8 cellular contexts compared by ENCODE assay signal in genomic region chr19:34926361-34926684, GRCh38. TPM values are rescaled to one million over a fixed set of nuclear protein-coding genes. Genes with fewer than 3 reads are reported as not detected.
A peak's percentile ranks its signal among the peaks of the same experiment; 100 is the strongest.
DNase-seq lines count a peak whose midpoint lies in the region; FAIRE-seq and TF ChIP-seq lines count a peak whose summit lies in the region.

No MANE protein-coding gene starts in this region.

- DNase-seq in NB4 (ENCODE audit: low read depth) (no peak), GM12891 (ENCODE audit: insufficient read length, low spot score) (no peak), HEK293T (ENCODE audit: extremely low spot score) (no peak), SHP77 (lab: John Stamatoyannopoulos, UW) (no peak), AML-193 (lab: John Stamatoyannopoulos, UW) (no peak)
- no peak for DNase-seq in effector memory CD4-positive, alpha-beta T cell

- POLR2A ChIA-PET in HEK293T (lab: Yijun Ruan, JAX), result interaction anchor here (0.8 to 1.5 kb wide), 6 partner anchors 10 to 193 kb away, joined by 3 to 6 read pairs (median 4); partner anchors contain the start of genes ZNF181 and ZNF792

- no peaks in the 10 kb centered on the region for H3K27me3 ChIP-seq in BLaER1 treated with 17β-estradiol and CSF1 and Interleukin-3, amounts not matched to agents 10 nM and 100 nM
- H3K27me3 ChIP-seq in effector memory CD4-positive, alpha-beta T cell (replicated peaks; ENCODE audit: control insufficient read depth, insufficient read depth, low read length, poor library complexity, severe bottlenecking), result no peaks in the 10 kb centered on the region
- no peaks in the 10 kb centered on the region for H3K27me3 ChIP-seq in neuron (ENCODE audit: insufficient read depth, low read length)

- H3K9me3 ChIP-seq in BLaER1 treated with 17β-estradiol and CSF1 and Interleukin-3, amounts not matched to agents 10 nM and 100 nM (replicated peaks in 1 of 11), result peaks cover 0 to 33% (median 15%) of the 10 kb centered on the region in 11 experiments; a peak in 18 of 22 replicates
- no peaks in the 10 kb centered on the region for H3K9me3 ChIP-seq in effector memory CD4-positive, alpha-beta T cell (ENCODE audit: control insufficient read depth, low read length)
- no peaks in the 10 kb centered on the region for H3K9me3 ChIP-seq in neuron (ENCODE audit: low read length)

- peak overlapping the region in 1 of 11 experiments; percentile 68; a peak in 2 of 22 replicates for H3K9ac ChIP-seq in BLaER1 treated with 17β-estradiol and CSF1 and Interleukin-3, amounts not matched to agents 10 nM and 100 nM

- H3K27ac ChIP-seq in BLaER1 treated with 17β-estradiol and CSF1 and Interleukin-3, amounts not matched to agents 10 nM and 100 nM, result no peak overlapping the region
- H3K27ac ChIP-seq in effector memory CD4-positive, alpha-beta T cell (ENCODE audit: insufficient read depth, low read length, poor library complexity, severe bottlenecking), result no peak overlapping the region

- TF ChIP-seq POLR2A in NB4 (IDR thresholded peaks at IDR 0.05; ENCODE audit: extremely low read depth, insufficient read length) (no peak), GM12891 (IDR thresholded peaks at IDR 0.05; ENCODE audit: low read depth, low read length) (no peak)

- H4K20me1 ChIP-seq in BLaER1 treated with 17β-estradiol and CSF1 and Interleukin-3, amounts not matched to agents 10 nM and 100 nM, result no peaks in the 10 kb centered on the region

- peak overlapping the region in 10 of 11 experiments; percentile 35 to 74 (median 64); a peak in 11 of 22 replicates for H3K4me2 ChIP-seq in BLaER1 treated with 17β-estradiol and CSF1 and Interleukin-3, amounts not matched to agents 10 nM and 100 nM

- CTCF ChIA-PET in HEK293T (lab: Yijun Ruan, JAX), result no interaction called here

- H3K4me1 ChIP-seq in BLaER1 treated with 17β-estradiol and CSF1 and Interleukin-3, amounts not matched to agents 10 nM and 100 nM, result peaks cover 0 to 7% (median 3%) of the 10 kb centered on the region in 10 experiments; a peak in 3 of 20 replicates
- no peaks in the 10 kb centered on the region for H3K4me1 ChIP-seq in effector memory CD4-positive, alpha-beta T cell (ENCODE audit: control insufficient read depth, insufficient read depth, low read length, poor library complexity, severe bottlenecking)
- H3K4me1 ChIP-seq in neuron (ENCODE audit: insufficient read depth, low read length), result peaks cover 8% of the 10 kb centered on the region

- peaks cover 0 to 7% (median 0%) of the 10 kb centered on the region in 11 experiments; a peak in 1 of 22 replicates for H3K36me3 ChIP-seq in BLaER1 treated with 17β-estradiol and CSF1 and Interleukin-3, amounts not matched to agents 10 nM and 100 nM
- peaks cover under 1% of the 10 kb centered on the region for H3K36me3 ChIP-seq in effector memory CD4-positive, alpha-beta T cell (ENCODE audit: control insufficient read depth, insufficient read depth, low read length)
- H3K36me3 ChIP-seq in neuron (ENCODE audit: insufficient read depth, low read length), result peaks cover 2% of the 10 kb centered on the region

- no peak for TF ChIP-seq CTCF in NB4 (IDR thresholded peaks at IDR 0.05; ENCODE audit: low read depth, low read length)

- peak overlapping the region in 6 of 10 experiments; percentile 57 to 70 (median 63); a peak in 8 of 20 replicates for H3K4me3 ChIP-seq in BLaER1 treated with 17β-estradiol and CSF1 and Interleukin-3, amounts not matched to agents 10 nM and 100 nM
- H3K4me3 ChIP-seq in NB4 (ENCODE audit: low read depth, low read length) (peak overlapping the region; percentile 11), neuron (ENCODE audit: low read length) (peak overlapping the region; percentile 71)
- H3K4me3 ChIP-seq in effector memory CD4-positive, alpha-beta T cell (ENCODE audit: insufficient read depth, low read depth, low read length, poor library complexity, severe bottlenecking), result peak overlapping the region; percentile 72

- no peak for FAIRE-seq in GM12891 (lab: Jason Lieb, UNC)

- H2AFZ ChIP-seq in neuron (ENCODE audit: low read depth, low read length), result peak overlapping the region; percentile 95

TF ChIP-seq in GM12891, 5 proteins besides CTCF, POLR2A, EP300 and RAD21:
- TF ChIP-seq TAF1 (IDR thresholded peaks at IDR 0.05; ENCODE audit: low read depth, low read length) (no peak), POLR2AphosphoS5 (IDR thresholded peaks at IDR 0.05; ENCODE audit: low read depth, low read length) (no peak), POU2F2 (IDR thresholded peaks at IDR 0.05; ENCODE audit: low read depth, low read length) (no peak), PAX5 (IDR thresholded peaks at IDR 0.05; ENCODE audit: insufficient read depth, low read length, severe bottlenecking) (no peak), SPI1 (IDR thresholded peaks at IDR 0.05; ENCODE audit: low read depth, low read length) (no peak)

TF ChIP-seq in HEK293T, 16 proteins besides CTCF, POLR2A, EP300 and RAD21:
- TF ChIP-seq HDGF (IDR thresholded peaks at IDR 0.05; ENCODE audit: borderline replicate concordance) (no peak), BHLHE40 (IDR thresholded peaks at IDR 0.05; ENCODE audit: borderline replicate concordance) (no peak), PKNOX1 (IDR thresholded peaks at IDR 0.05) (no peak), LEF1 (IDR thresholded peaks at IDR 0.05; ENCODE audit: borderline replicate concordance) (no peak), NFRKB (IDR thresholded peaks at IDR 0.05) (no peak), SP1 (IDR thresholded peaks at IDR 0.05) (no peak), FOXA1 (IDR thresholded peaks at IDR 0.05) (no peak), FOXK2 (IDR thresholded peaks at IDR 0.05) (no peak), SUZ12 (IDR thresholded peaks at IDR 0.05) (no peak)

RNA-seq across cellular contexts. Expression of gene ZNF30, which starts 0.4 kb away (rescaled TPM):
- polyA plus RNA-seq in GM12891 (2012; ENCODE audit: low read depth, missing spikeins), result 1.0 TPM

RNA-seq across cellular contexts. Expression of gene ZNF792, which starts 37.7 kb away (rescaled TPM):
- 1.4 TPM for polyA plus RNA-seq in GM12891 (2012; ENCODE audit: low read depth, missing spikeins)

Comparison
In these comparisons a context has a peak if more than half of its experiments do, and no peak if none do; other contexts are left out.
1. H3K4me3 ChIP-seq: peak in every context shown above with its lines; median percentile 72 in effector memory CD4-positive, alpha-beta T cell; 71 in neuron; 63 in BLaER1 treated with 17β-estradiol and CSF1 and Interleukin-3, amounts not matched to agents 10 nM and 100 nM; 11 in NB4.